9 cellular contexts compared by ENCODE assay signal in the genomic region with DNA sequence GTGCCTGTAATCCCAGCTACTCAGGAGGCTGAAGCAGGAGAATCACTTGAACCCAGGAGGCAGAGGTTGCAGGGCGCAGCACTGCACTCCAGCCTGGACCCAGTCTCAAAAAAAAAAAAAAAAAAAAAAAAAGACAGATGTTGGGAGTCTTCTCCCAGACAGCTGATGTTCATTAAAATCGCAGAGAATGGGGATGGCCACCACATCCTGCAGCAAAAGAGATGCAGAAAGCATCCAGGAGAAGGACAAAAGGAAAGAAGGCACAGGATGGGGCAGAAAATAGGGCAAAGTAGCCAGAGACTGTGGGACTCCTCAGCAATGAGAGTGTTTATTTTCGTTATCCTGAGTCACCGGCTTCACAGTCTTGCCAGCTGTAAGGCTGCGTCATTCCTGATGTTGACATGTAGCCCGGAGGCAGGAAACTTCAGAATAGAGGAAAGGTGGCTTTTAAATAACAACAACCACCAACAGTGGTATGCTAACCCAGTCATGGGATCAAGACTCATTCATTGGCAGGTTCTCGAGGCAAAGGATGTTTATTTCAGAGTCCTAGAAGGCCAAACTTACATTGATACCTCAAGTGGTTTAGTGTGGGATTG.
A peak's percentile ranks its signal among the peaks of the same experiment; 100 is the strongest.
DNase-seq lines count a peak whose midpoint lies in the region; ATAC-seq and TF ChIP-seq lines count a peak whose summit lies in the region.
"Had no signal": no experiment of that assay in that cellular context is flagged by ENCODE, and none has a peak within 500 bp of the region (broad histone marks: within the 10 kb centered on the region; RNA-seq: fewer than 3 reads in every experiment).

No MANE protein-coding gene starts in this region.

- peak overlapping the region; percentile 51 for H3K4me2 ChIP-seq in PC-3 (ENCODE audit: low read length)

- 20 to 24% methylated on average over 7 of the region's 7 CpGs for WGBS in esophagus squamous epithelium, 2 donors

- H3K9me3 ChIP-seq in PC-3 (ENCODE audit: low read length) (no peaks in the 10 kb centered on the region), esophagus squamous epithelium (peaks cover 0 to 4% (median 0%) of the 10 kb centered on the region in 3 donors), muscle layer of colon (ENCODE audit: low read length) (peaks cover 6% of the 10 kb centered on the region)

- no peak overlapping the region for H3K4me3 ChIP-seq in PC-3 (ENCODE audit: low read length)
- no peak overlapping the region for H3K4me3 ChIP-seq in esophagus squamous epithelium
- no peak overlapping the region for H3K4me3 ChIP-seq in muscle layer of colon (ENCODE audit: low read depth in 1 of 2, low read length in 2 of 2)

- H3K9ac ChIP-seq in PC-3 (ENCODE audit: low read length) (peak overlapping the region; percentile 62), muscle layer of colon (ENCODE audit: low read length) (no peak overlapping the region)

- intact Hi-C loops in PC-3 (cut with micrococcal nuclease), result loop anchor here (1.0 kb wide), 3 partner anchors 20 to 49 kb away; no protein-coding TSS in a partner anchor
- intact Hi-C loops in esophagus squamous epithelium (cut with DNase I), result no loop called here

- no peaks in the 10 kb centered on the region for H3K79me2 ChIP-seq in PC-3 (ENCODE audit: low read length)

- H3K27me3 ChIP-seq in PC-3 (ENCODE audit: low read length) (no peaks in the 10 kb centered on the region), esophagus squamous epithelium (no peaks in the 10 kb centered on the region), muscle layer of colon (ENCODE audit: control insufficient read depth in 1 of 2, insufficient read depth in 2 of 2, low read length in 2 of 2) (no peaks in the 10 kb centered on the region)

- H3F3A ChIP-seq in PC-3 (ENCODE audit: low read length, unreplicated experiment), result no peaks in the 10 kb centered on the region

- peaks cover 15% of the 10 kb centered on the region for H3K4me1 ChIP-seq in PC-3 (ENCODE audit: insufficient read depth, low read length)
- peaks cover 0 to 33% (median 16%) of the 10 kb centered on the region in 3 donors for H3K4me1 ChIP-seq in esophagus squamous epithelium
- H3K4me1 ChIP-seq in muscle layer of colon (ENCODE audit: insufficient read depth, low read length), result peaks cover 10% of the 10 kb centered on the region
- H3K4me1 ChIP-seq: Caco-2 had no signal

- POLR2A ChIA-PET in PC-3 (lab: Charles Lee; ENCODE audit: unreplicated experiment), result no interaction called here

- H3K36me3 ChIP-seq in PC-3 (ENCODE audit: low read depth, low read length) (no peaks in the 10 kb centered on the region), esophagus squamous epithelium (no peaks in the 10 kb centered on the region), muscle layer of colon (ENCODE audit: insufficient read depth, low read length) (no peaks in the 10 kb centered on the region)

- H4K20me1 ChIP-seq in PC-3 (ENCODE audit: low read length), result no peaks in the 10 kb centered on the region

- no peaks in the 10 kb centered on the region for H3K9me2 ChIP-seq in PC-3 (replicated peaks; ENCODE audit: low read length)

- CTCF ChIA-PET in PC-3 (lab: Charles Lee), result no interaction called here

- no peak for TF ChIP-seq CTCF in PC-3 (conservative IDR thresholded peaks at IDR 0.05; ENCODE audit: low read depth, low read length)
- no peak for TF ChIP-seq CTCF in esophagus squamous epithelium (IDR thresholded peaks at IDR 0.05)

- peak; percentile 88 for DNase-seq in AG08396 (ENCODE audit: low spot score)
- peak; percentile 98 for DNase-seq in PC-3
- DNase-seq in esophagus squamous epithelium (lab: John Stamatoyannopoulos, UW), result no peak

- BruUV-seq in PC-3 (replicated peaks; lab: Mats Ljungman, UMichigan), result no TSS peak

- H3K27ac ChIP-seq in PC-3 (ENCODE audit: low read length) (peak overlapping the region; percentile 90), esophagus squamous epithelium (peak overlapping the region; percentile 9 to 77 (median 72)), muscle layer of colon (ENCODE audit: low read depth, low read length) (peak overlapping the region; percentile 82)

- peak; percentile 97 for ATAC-seq in PC-3
- ATAC-seq in GM21360 (IDR thresholded peaks at IDR 0.05; ENCODE audit: unreplicated experiment), result no peak
- ATAC-seq in HG03045 (IDR thresholded peaks at IDR 0.05; ENCODE audit: unreplicated experiment), result no peak
- ATAC-seq in HG02588 (IDR thresholded peaks at IDR 0.05; ENCODE audit: unreplicated experiment), result no peak
- no peak for ATAC-seq in HG02885 (IDR thresholded peaks at IDR 0.05; ENCODE audit: poor library complexity, unreplicated experiment)

- no peak overlapping the region for H2AFZ ChIP-seq in PC-3 (ENCODE audit: low read length)

- no peak for TF ChIP-seq POLR2A in esophagus squamous epithelium (IDR thresholded peaks at IDR 0.05)
